Comparison of ENCODE assay signal across 1 cellular context in the genomic region with DNA sequence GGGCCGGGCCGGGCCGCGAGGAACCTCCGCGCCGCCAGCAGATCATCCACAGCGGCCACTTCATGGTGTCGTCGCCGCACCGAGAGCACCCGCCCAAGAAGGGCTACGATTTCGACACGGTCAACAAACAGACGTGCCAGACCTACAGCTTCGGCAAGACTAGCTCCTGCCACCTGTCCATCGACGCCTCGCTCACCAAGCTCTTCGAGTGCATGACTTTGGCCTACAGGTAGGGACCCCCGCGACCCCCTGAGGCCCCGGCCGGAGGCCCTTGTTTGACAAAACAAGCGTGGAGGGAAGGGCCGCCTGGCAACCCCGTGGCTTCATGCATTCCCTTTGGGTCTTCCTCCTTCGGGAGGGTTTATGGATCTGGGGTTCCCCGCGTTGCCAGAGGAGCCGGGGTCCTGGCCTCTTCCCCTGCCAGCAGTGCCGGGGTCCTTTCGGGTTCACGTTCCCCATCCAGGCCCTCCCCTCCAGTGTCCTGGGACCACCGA.
TF ChIP-seq lines count a peak whose summit lies in the region.

No MANE protein-coding gene starts in this region.

TF ChIP-seq in HepG2, 621 proteins besides CTCF, POLR2A, EP300 and RAD21 (continued from another document and continues in another):
- TF ChIP-seq, protein P1, sequence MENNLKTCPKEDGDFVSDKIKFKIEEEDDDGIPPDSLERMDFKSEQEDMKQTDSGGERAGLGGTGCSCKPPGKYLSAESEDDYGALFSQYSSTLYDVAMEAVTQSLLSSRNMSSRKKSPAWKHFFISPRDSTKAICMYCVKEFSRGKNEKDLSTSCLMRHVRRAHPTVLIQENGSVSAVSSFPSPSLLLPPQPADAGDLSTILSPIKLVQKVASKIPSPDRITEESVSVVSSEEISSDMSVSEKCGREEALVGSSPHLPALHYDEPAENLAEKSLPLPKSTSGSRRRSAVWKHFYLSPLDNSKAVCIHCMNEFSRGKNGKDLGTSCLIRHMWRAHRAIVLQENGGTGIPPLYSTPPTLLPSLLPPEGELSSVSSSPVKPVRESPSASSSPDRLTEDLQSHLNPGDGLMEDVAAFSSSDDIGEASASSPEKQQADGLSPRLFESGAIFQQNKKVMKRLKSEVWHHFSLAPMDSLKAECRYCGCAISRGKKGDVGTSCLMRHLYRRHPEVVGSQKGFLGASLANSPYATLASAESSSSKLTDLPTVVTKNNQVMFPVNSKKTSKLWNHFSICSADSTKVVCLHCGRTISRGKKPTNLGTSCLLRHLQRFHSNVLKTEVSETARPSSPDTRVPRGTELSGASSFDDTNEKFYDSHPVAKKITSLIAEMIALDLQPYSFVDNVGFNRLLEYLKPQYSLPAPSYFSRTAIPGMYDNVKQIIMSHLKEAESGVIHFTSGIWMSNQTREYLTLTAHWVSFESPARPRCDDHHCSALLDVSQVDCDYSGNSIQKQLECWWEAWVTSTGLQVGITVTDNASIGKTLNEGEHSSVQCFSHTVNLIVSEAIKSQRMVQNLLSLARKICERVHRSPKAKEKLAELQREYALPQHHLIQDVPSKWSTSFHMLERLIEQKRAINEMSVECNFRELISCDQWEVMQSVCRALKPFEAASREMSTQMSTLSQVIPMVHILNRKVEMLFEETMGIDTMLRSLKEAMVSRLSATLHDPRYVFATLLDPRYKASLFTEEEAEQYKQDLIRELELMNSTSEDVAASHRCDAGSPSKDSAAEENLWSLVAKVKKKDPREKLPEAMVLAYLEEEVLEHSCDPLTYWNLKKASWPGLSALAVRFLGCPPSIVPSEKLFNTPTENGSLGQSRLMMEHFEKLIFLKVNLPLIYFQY (CRISPR knock-in tag; IDR thresholded peaks at IDR 0.05; ENCODE audit: borderline replicate concordance) = peak; percentile 33; the same call in 1 of the 2 replicates
- TF ChIP-seq ZNF501 (CRISPR knock-in tag; IDR thresholded peaks at IDR 0.05) (no peak), MTA1 (CRISPR knock-in tag; IDR thresholded peaks at IDR 0.05; ENCODE audit: borderline replicate concordance) (no peak; the same call in 1 of the 2 replicates), ZBTB38 (CRISPR knock-in tag; IDR thresholded peaks at IDR 0.05) (0 out of 2 replicates have a peak, but pooled peaks have one; percentile 23), SOX13 (IDR thresholded peaks at IDR 0.05) (no peak), SOX13 (CRISPR knock-in tag; conservative IDR thresholded peaks at IDR 0.05 in 1 of 2, IDR thresholded peaks at IDR 0.05 in 1 of 2) (no peak), NFIB (CRISPR knock-in tag; IDR thresholded peaks at IDR 0.05; ENCODE audit: borderline replicate concordance) (no peak), ISL2 (CRISPR knock-in tag; IDR thresholded peaks at IDR 0.05) (no peak), ZNF207 (IDR thresholded peaks at IDR 0.05; ENCODE audit: borderline replicate concordance) (no peak), SALL1 (CRISPR knock-in tag; IDR thresholded peaks at IDR 0.05) (peak; percentile 84), ZNF678 (CRISPR knock-in tag; IDR thresholded peaks at IDR 0.05) (peak; percentile 71; the same call in 1 of the 2 replicates), ZNF713 (CRISPR knock-in tag; IDR thresholded peaks at IDR 0.05) (no peak), MATR3 (CRISPR knock-in tag; IDR thresholded peaks at IDR 0.05) (no peak), ZNF747 (CRISPR knock-in tag; IDR thresholded peaks at IDR 0.05; ENCODE audit: borderline replicate concordance) (peak; percentile 67), FLYWCH1 (CRISPR knock-in tag; IDR thresholded peaks at IDR 0.05) (no peak), MAZ (IDR thresholded peaks at IDR 0.05; ENCODE audit: borderline replicate concordance, low read depth, low read length) (no peak), MAZ (CRISPR knock-in tag; IDR thresholded peaks at IDR 0.05; ENCODE audit: low read depth) (no peak), ZFP36 (IDR thresholded peaks at IDR 0.05; ENCODE audit: borderline replicate concordance, low read depth, low read length, partially characterized antibody) (no peak), RBM39 (IDR thresholded peaks at IDR 0.05; ENCODE audit: low read depth, low read length, poor library complexity, severe bottlenecking) (no peak), ZFAT (CRISPR knock-in tag; conservative IDR thresholded peaks at IDR 0.05) (no peak), RARG (CRISPR knock-in tag; IDR thresholded peaks at IDR 0.05; ENCODE audit: low read depth) (no peak), RFX1 (IDR thresholded peaks at IDR 0.05) (no peak), IKZF1 (IDR thresholded peaks at IDR 0.05) (no peak), GLI4 (CRISPR knock-in tag; IDR thresholded peaks at IDR 0.05; ENCODE audit: borderline replicate concordance) (no peak)
- TF ChIP-seq, protein P2, sequence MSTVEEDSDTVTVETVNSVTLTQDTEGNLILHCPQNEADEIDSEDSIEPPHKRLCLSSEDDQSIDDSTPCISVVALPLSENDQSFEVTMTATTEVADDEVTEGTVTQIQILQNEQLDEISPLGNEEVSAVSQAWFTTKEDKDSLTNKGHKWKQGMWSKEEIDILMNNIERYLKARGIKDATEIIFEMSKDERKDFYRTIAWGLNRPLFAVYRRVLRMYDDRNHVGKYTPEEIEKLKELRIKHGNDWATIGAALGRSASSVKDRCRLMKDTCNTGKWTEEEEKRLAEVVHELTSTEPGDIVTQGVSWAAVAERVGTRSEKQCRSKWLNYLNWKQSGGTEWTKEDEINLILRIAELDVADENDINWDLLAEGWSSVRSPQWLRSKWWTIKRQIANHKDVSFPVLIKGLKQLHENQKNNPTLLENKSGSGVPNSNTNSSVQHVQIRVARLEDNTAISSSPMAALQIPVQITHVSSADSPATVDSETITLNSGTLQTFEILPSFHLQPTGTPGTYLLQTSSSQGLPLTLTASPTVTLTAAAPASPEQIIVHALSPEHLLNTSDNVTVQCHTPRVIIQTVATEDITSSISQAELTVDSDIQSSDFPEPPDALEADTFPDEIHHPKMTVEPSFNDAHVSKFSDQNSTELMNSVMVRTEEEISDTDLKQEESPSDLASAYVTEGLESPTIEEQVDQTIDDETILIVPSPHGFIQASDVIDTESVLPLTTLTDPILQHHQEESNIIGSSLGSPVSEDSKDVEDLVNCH (CRISPR knock-in tag; IDR thresholded peaks at IDR 0.05) = no peak
- TF ChIP-seq, protein P3, sequence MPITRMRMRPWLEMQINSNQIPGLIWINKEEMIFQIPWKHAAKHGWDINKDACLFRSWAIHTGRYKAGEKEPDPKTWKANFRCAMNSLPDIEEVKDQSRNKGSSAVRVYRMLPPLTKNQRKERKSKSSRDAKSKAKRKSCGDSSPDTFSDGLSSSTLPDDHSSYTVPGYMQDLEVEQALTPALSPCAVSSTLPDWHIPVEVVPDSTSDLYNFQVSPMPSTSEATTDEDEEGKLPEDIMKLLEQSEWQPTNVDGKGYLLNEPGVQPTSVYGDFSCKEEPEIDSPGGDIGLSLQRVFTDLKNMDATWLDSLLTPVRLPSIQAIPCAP (CRISPR knock-in tag; IDR thresholded peaks at IDR 0.05; ENCODE audit: low read depth) = peak; percentile 84; the same call in 1 of the 2 replicates
- TF ChIP-seq, protein P4, sequence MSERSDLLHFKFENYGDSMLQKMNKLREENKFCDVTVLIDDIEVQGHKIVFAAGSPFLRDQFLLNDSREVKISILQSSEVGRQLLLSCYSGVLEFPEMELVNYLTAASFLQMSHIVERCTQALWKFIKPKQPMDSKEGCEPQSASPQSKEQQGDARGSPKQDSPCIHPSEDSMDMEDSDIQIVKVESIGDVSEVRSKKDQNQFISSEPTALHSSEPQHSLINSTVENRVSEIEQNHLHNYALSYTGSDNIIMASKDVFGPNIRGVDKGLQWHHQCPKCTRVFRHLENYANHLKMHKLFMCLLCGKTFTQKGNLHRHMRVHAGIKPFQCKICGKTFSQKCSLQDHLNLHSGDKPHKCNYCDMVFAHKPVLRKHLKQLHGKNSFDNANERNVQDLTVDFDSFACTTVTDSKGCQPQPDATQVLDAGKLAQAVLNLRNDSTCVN (CRISPR knock-in tag; IDR thresholded peaks at IDR 0.05; ENCODE audit: borderline replicate concordance) = 0 out of 2 replicates have a peak, but pooled peaks have one; percentile 59
- TF ChIP-seq, protein P5, sequence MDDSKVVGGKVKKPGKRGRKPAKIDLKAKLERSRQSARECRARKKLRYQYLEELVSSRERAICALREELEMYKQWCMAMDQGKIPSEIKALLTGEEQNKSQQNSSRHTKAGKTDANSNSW (CRISPR knock-in tag; IDR thresholded peaks at IDR 0.05; ENCODE audit: borderline replicate concordance) = 0 out of 2 replicates have a peak, but pooled peaks have one; percentile 5
- TF ChIP-seq, protein P6, sequence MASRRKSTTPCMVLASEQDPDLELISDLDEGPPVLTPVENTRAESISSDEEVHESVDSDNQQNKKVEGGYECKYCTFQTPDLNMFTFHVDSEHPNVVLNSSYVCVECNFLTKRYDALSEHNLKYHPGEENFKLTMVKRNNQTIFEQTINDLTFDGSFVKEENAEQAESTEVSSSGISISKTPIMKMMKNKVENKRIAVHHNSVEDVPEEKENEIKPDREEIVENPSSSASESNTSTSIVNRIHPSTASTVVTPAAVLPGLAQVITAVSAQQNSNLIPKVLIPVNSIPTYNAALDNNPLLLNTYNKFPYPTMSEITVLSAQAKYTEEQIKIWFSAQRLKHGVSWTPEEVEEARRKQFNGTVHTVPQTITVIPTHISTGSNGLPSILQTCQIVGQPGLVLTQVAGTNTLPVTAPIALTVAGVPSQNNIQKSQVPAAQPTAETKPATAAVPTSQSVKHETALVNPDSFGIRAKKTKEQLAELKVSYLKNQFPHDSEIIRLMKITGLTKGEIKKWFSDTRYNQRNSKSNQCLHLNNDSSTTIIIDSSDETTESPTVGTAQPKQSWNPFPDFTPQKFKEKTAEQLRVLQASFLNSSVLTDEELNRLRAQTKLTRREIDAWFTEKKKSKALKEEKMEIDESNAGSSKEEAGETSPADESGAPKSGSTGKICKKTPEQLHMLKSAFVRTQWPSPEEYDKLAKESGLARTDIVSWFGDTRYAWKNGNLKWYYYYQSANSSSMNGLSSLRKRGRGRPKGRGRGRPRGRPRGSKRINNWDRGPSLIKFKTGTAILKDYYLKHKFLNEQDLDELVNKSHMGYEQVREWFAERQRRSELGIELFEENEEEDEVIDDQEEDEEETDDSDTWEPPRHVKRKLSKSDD (CRISPR knock-in tag; IDR thresholded peaks at IDR 0.05; ENCODE audit: low read depth) = no peak; the same call in 1 of the 2 replicates
- TF ChIP-seq, protein P7, sequence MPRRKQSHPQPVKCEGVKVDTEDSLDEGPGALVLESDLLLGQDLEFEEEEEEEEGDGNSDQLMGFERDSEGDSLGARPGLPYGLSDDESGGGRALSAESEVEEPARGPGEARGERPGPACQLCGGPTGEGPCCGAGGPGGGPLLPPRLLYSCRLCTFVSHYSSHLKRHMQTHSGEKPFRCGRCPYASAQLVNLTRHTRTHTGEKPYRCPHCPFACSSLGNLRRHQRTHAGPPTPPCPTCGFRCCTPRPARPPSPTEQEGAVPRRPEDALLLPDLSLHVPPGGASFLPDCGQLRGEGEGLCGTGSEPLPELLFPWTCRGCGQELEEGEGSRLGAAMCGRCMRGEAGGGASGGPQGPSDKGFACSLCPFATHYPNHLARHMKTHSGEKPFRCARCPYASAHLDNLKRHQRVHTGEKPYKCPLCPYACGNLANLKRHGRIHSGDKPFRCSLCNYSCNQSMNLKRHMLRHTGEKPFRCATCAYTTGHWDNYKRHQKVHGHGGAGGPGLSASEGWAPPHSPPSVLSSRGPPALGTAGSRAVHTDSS (CRISPR knock-in tag; conservative IDR thresholded peaks at IDR 0.05) = no peak
- TF ChIP-seq, protein P8, sequence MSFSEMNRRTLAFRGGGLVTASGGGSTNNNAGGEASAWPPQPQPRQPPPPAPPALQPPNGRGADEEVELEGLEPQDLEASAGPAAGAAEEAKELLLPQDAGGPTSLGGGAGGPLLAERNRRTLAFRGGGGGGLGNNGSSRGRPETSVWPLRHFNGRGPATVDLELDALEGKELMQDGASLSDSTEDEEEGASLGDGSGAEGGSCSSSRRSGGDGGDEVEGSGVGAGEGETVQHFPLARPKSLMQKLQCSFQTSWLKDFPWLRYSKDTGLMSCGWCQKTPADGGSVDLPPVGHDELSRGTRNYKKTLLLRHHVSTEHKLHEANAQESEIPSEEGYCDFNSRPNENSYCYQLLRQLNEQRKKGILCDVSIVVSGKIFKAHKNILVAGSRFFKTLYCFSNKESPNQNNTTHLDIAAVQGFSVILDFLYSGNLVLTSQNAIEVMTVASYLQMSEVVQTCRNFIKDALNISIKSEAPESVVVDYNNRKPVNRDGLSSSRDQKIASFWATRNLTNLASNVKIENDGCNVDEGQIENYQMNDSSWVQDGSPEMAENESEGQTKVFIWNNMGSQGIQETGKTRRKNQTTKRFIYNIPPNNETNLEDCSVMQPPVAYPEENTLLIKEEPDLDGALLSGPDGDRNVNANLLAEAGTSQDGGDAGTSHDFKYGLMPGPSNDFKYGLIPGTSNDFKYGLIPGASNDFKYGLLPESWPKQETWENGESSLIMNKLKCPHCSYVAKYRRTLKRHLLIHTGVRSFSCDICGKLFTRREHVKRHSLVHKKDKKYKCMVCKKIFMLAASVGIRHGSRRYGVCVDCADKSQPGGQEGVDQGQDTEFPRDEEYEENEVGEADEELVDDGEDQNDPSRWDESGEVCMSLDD (CRISPR knock-in tag; IDR thresholded peaks at IDR 0.05; ENCODE audit: borderline replicate concordance) = peak; percentile 72; the same call in 1 of the 2 replicates
- TF ChIP-seq, protein P9, sequence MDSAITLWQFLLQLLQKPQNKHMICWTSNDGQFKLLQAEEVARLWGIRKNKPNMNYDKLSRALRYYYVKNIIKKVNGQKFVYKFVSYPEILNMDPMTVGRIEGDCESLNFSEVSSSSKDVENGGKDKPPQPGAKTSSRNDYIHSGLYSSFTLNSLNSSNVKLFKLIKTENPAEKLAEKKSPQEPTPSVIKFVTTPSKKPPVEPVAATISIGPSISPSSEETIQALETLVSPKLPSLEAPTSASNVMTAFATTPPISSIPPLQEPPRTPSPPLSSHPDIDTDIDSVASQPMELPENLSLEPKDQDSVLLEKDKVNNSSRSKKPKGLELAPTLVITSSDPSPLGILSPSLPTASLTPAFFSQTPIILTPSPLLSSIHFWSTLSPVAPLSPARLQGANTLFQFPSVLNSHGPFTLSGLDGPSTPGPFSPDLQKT (CRISPR knock-in tag; IDR thresholded peaks at IDR 0.05; ENCODE audit: borderline replicate concordance) = no peak; the same call in 1 of the 2 replicates
- TF ChIP-seq, protein P10, sequence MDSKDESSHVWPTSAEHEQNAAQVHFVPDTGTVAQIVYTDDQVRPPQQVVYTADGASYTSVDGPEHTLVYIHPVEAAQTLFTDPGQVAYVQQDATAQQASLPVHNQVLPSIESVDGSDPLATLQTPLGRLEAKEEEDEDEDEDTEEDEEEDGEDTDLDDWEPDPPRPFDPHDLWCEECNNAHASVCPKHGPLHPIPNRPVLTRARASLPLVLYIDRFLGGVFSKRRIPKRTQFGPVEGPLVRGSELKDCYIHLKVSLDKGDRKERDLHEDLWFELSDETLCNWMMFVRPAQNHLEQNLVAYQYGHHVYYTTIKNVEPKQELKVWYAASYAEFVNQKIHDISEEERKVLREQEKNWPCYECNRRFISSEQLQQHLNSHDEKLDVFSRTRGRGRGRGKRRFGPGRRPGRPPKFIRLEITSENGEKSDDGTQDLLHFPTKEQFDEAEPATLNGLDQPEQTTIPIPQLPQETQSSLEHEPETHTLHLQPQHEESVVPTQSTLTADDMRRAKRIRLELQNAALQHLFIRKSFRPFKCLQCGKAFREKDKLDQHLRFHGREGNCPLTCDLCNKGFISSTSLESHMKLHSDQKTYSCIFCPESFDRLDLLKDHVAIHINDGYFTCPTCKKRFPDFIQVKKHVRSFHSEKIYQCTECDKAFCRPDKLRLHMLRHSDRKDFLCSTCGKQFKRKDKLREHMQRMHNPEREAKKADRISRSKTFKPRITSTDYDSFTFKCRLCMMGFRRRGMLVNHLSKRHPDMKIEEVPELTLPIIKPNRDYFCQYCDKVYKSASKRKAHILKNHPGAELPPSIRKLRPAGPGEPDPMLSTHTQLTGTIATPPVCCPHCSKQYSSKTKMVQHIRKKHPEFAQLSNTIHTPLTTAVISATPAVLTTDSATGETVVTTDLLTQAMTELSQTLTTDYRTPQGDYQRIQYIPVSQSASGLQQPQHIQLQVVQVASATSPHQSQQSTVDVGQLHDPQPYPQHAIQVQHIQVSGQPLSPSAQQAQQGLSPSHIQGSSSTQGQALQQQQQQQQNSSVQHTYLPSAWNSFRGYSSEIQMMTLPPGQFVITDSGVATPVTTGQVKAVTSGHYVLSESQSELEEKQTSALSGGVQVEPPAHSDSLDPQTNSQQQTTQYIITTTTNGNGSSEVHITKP (CRISPR knock-in tag; IDR thresholded peaks at IDR 0.05; ENCODE audit: low read depth) = no peak
